In genomic region chr2:12177052-12177994, GRCh38 we compare ENCODE assay signal across 8 cellular contexts.
DNase-seq lines count a peak whose midpoint lies in the region; ATAC-seq and TF ChIP-seq lines count a peak whose summit lies in the region.

No MANE protein-coding gene starts in this region.

- H3K9me3 ChIP-seq in uterus = no peaks in the 10 kb centered on the region

- H3K4me1 ChIP-seq in uterus = peaks cover 4 to 5% of the 10 kb centered on the region in 2 donors

- peak; percentile 87 for DNase-seq in AG10803 (ENCODE audit: low read depth)
- DNase-seq in NCI-H510A treated with DMSO at 0.1 percent for 48 hours (lab: John Stamatoyannopoulos, UW) = peak; percentile 44
- peak; percentile 31 for DNase-seq in astrocyte of the cerebellum (ENCODE audit: low read depth)
- no peak for DNase-seq in left lobe of liver (ENCODE audit: low spot score)
- DNase-seq in uterus = peak; percentile 62 to 67
- DNase-seq in cerebellar nuclear complex (lab: John Stamatoyannopoulos, UW) = no peak

- H3K36me3 ChIP-seq in uterus = no peaks in the 10 kb centered on the region

- in situ Hi-C loops in astrocyte of the cerebellum (cut with HindIII; ENCODE audit: low sequenced_read_pairs) = no loop called here

- H3K27ac ChIP-seq in uterus = peak overlapping the region in 1 of 2 donors; percentile 8

- TF ChIP-seq CTCF in AG10803 (conservative IDR thresholded peaks at IDR 0.05; ENCODE audit: low read length) (no peak), astrocyte of the cerebellum (IDR thresholded peaks at IDR 0.05; ENCODE audit: low read depth, low read length, missing control alignments) (no peak), uterus (IDR thresholded peaks at IDR 0.05) (no peak)

- no peaks in the 10 kb centered on the region for H3K27me3 ChIP-seq in uterus

- ATAC-seq in GM18511 (IDR thresholded peaks at IDR 0.05; ENCODE audit: unreplicated experiment) (peak; percentile 93), HG02870 (IDR thresholded peaks at IDR 0.05; ENCODE audit: unreplicated experiment) (peak; percentile 78), left lobe of liver (peak; percentile 34)

- H3K4me3 ChIP-seq in AG10803 (ENCODE audit: low read length) (no peak overlapping the region), astrocyte of the cerebellum (ENCODE audit: low read depth, low read length) (no peak overlapping the region), uterus (no peak overlapping the region)

- intact Hi-C loops in uterus (cut with DNase I; ENCODE audit: low total_unique reads) = no loop called here

- no peak for TF ChIP-seq POLR2A in uterus (IDR thresholded peaks at IDR 0.05)

Comparison
In these comparisons a context has a peak if more than half of its experiments do, and no peak if none do; other contexts are left out.
1. DNase-seq: peak in AG10803 (single experiment), NCI-H510A treated with DMSO at 0.1 percent for 48 hours (single experiment), astrocyte of the cerebellum (single experiment) and uterus (2 of 2); none in left lobe of liver (single experiment) and cerebellar nuclear complex (0 of 2).
2. ATAC-seq: peak in every context shown above with its lines; median percentile 93 in GM18511; 78 in HG02870; 34 in left lobe of liver.